Comparison of ENCODE assay signal across 22 cellular contexts in genomic region chr1:59997479-59997878, GRCh38.
DNase-seq lines count a peak whose midpoint lies in the region; ATAC-seq and TF ChIP-seq lines count a peak whose summit lies in the region.
"Had no signal": no experiment of that assay in that cellular context is flagged by ENCODE, and none has a peak within 500 bp of the region (broad histone marks: within the 10 kb centered on the region; RNA-seq: fewer than 3 reads in every experiment).

No MANE protein-coding gene starts in this region.

- H3F3A ChIP-seq in GM23338 (replicated peaks; ENCODE audit: low read depth) = no peaks in the 10 kb centered on the region

- H3K4me2 ChIP-seq in GM23338 = no peak overlapping the region
- no peak overlapping the region for H3K4me2 ChIP-seq in mesendoderm (ENCODE audit: low read length)
- H3K4me2 ChIP-seq: KMS-11, SK-N-SH had no signal

- no peak overlapping the region for H2BK15ac ChIP-seq in mesendoderm (replicated peaks; ENCODE audit: low read depth)

- no peak overlapping the region for H3K18ac ChIP-seq in mesendoderm (ENCODE audit: low read length)

- H2AK5ac ChIP-seq in mesendoderm (ENCODE audit: low read length) = no peak overlapping the region

- no peaks in the 10 kb centered on the region for H3K79me1 ChIP-seq in mesendoderm (ENCODE audit: low read length)

- DNase-seq in GM23338 (ENCODE audit: low spot score) (peak; percentile 81), LNCaP clone FGC (ENCODE audit: low read depth) (no peak), epithelial cell of esophagus (ENCODE audit: low read depth) (peak; percentile 19), mesendoderm (peak; percentile 70), activated T-cell treated with anti-CD3 and anti-CD28 coated beads for 4 hours (no peak), NCI-H1417 treated with DMSO at 0.1 percent for 48 hours (lab: John Stamatoyannopoulos, UW) (no peak), CD14-positive monocyte (ENCODE audit: low spot score) (no peak), left lobe of liver (ENCODE audit: low spot score) (no peak)
- DNase-seq: ACHN; AML-193; Caco-2; CD4-positive, CD25-positive, alpha-beta regulatory T cell; DMS79; MG63; NCI-H1092; NCI-H187; NCI-H446; NCI-H82; SHP77; SK-N-SH; T-cell had no signal

- H3K9me2 ChIP-seq in GM23338 (ENCODE audit: insufficient read depth) = 0 out of 2 replicates have a peak, but pooled peaks cover 4% of the 10 kb centered on the region
- H3K9me2 ChIP-seq: SK-N-SH had no signal

- H3K27me3 Mint-ChIP-seq in GM23338 (ENCODE audit: insufficient read depth, low read depth, poor library complexity) (no peaks in the 10 kb centered on the region), CD14-positive monocyte (ENCODE audit: low read depth in 3 of 3) (peaks cover 0 to 2% (median 1%) of the 10 kb centered on the region in 3 donors)
- H3K27me3 Mint-ChIP-seq: CD4-positive, CD25-positive, alpha-beta regulatory T cell had no signal

- H3K27ac ChIP-seq in GM23338 (ENCODE audit: low read depth) (no peak overlapping the region), mesendoderm (ENCODE audit: low read depth, low read length) (no peak overlapping the region)
- H3K27ac ChIP-seq: KMS-11 had no signal

- intact Hi-C loops in CD14-positive monocyte (cut with micrococcal nuclease) = no loop called here

- H3K4me3 ChIP-seq in GM23338 (no peak overlapping the region), LNCaP clone FGC (ENCODE audit: low read depth, low read length) (no peak overlapping the region), epithelial cell of esophagus (ENCODE audit: low read length) (no peak overlapping the region), mesendoderm (ENCODE audit: low read length) (no peak overlapping the region)
- H3K4me3 ChIP-seq: MG63 had no signal

- H2BK5ac ChIP-seq in mesendoderm (ENCODE audit: low read length) = no peak overlapping the region

- H3K9ac ChIP-seq in mesendoderm (ENCODE audit: low read length) = no peak overlapping the region
- H3K9ac ChIP-seq: KMS-11, SK-N-SH had no signal

- H3K27ac Mint-ChIP-seq in GM23338 (no peak overlapping the region), CD14-positive monocyte (no peak overlapping the region)
- H3K27ac Mint-ChIP-seq: CD4-positive, CD25-positive, alpha-beta regulatory T cell; T-cell had no signal

- no peaks in the 10 kb centered on the region for H3K9me3 Mint-ChIP-seq in GM23338
- peaks cover 0 to 8% (median 0%) of the 10 kb centered on the region in 7 donors for H3K9me3 Mint-ChIP-seq in CD14-positive monocyte
- H3K9me3 Mint-ChIP-seq: CD4-positive, CD25-positive, alpha-beta regulatory T cell; T-cell had no signal

- H3K27me3 ChIP-seq in GM23338 (ENCODE audit: insufficient read depth) (no peaks in the 10 kb centered on the region), mesendoderm (ENCODE audit: insufficient read depth, low read length, poor library complexity) (no peaks in the 10 kb centered on the region)
- H3K27me3 ChIP-seq: MG63 had no signal

- no peaks in the 10 kb centered on the region for H4K20me1 ChIP-seq in GM23338 (replicated peaks; ENCODE audit: insufficient read depth)

- WGBS in mesendoderm (ENCODE audit: extremely low coverage, insufficient coverage, low lambda C conversion rate) = no CpG with 5 or more reads among the region's 2 CpGs

- no peak overlapping the region for H2BK120ac ChIP-seq in mesendoderm (ENCODE audit: low read depth, low read length)

- H4K5ac ChIP-seq in mesendoderm (ENCODE audit: low read length) = no peak overlapping the region

- TF ChIP-seq CTCF in GM23338 (conservative IDR thresholded peaks at IDR 0.05; ENCODE audit: low read depth in 2 of 2) (peak; percentile 8 to 27; a peak in 1 of 4 replicates), LNCaP clone FGC (IDR thresholded peaks at IDR 0.05; ENCODE audit: control insufficient read depth, extremely low read depth, insufficient read depth) (peak; percentile 26; the same call in 1 of the 2 replicates), epithelial cell of esophagus (IDR thresholded peaks at IDR 0.05; ENCODE audit: insufficient read depth, low read depth, low read length, missing control alignments) (peak; percentile 8), CD14-positive monocyte (IDR thresholded peaks at IDR 0.05) (no peak)

- H3K4me3 Mint-ChIP-seq in GM23338 (no peak overlapping the region), CD14-positive monocyte (no peak overlapping the region)
- H3K4me3 Mint-ChIP-seq: CD4-positive, CD25-positive, alpha-beta regulatory T cell; T-cell had no signal

- H3K79me2 ChIP-seq in GM23338 (replicated peaks; ENCODE audit: insufficient read depth) = no peaks in the 10 kb centered on the region
- H3K79me2 ChIP-seq in mesendoderm (ENCODE audit: control insufficient read depth, insufficient read depth, low read length) = no peaks in the 10 kb centered on the region

- H3K4me1 Mint-ChIP-seq in GM23338 (peaks cover 20% of the 10 kb centered on the region), CD14-positive monocyte (no peaks in the 10 kb centered on the region)
- H3K4me1 Mint-ChIP-seq: CD4-positive, CD25-positive, alpha-beta regulatory T cell; T-cell had no signal

- H3K36me3 Mint-ChIP-seq in GM23338 (ENCODE audit: low read depth) (no peaks in the 10 kb centered on the region), CD14-positive monocyte (no peaks in the 10 kb centered on the region)
- H3K36me3 Mint-ChIP-seq: CD4-positive, CD25-positive, alpha-beta regulatory T cell; T-cell had no signal

- no peak overlapping the region for H3K4ac ChIP-seq in mesendoderm (ENCODE audit: low read depth, low read length)

- H3K4me1 ChIP-seq in GM23338 (ENCODE audit: insufficient read depth) (peaks cover 4% of the 10 kb centered on the region; the same call in 1 of the 2 replicates), mesendoderm (ENCODE audit: control insufficient read depth, low read depth, low read length) (no peaks in the 10 kb centered on the region)
- H3K4me1 ChIP-seq: Caco-2 had no signal

- ATAC-seq in GM23338 (peak; percentile 98), left lobe of liver (no peak)
- ATAC-seq: T-cell had no signal

- no peak overlapping the region for H3K56ac ChIP-seq in mesendoderm (ENCODE audit: low read length)

- no peak overlapping the region for H4K8ac ChIP-seq in mesendoderm (ENCODE audit: low read depth, low read length)

- no peak overlapping the region for H2AFZ ChIP-seq in GM23338

- H3K36me3 ChIP-seq in GM23338 (ENCODE audit: insufficient read depth) (no peaks in the 10 kb centered on the region), mesendoderm (ENCODE audit: control insufficient read depth, insufficient read depth, low read length) (no peaks in the 10 kb centered on the region)
- H3K36me3 ChIP-seq: MG63 had no signal

- no peak overlapping the region for H3K23ac ChIP-seq in mesendoderm (ENCODE audit: low read length)

TF ChIP-seq in GM23338, 12 proteins besides CTCF, POLR2A, EP300 and RAD21 (continues in another document):
- no peak for TF ChIP-seq POLR2AphosphoS5 (IDR thresholded peaks at IDR 0.05; ENCODE audit: low read depth)

Comparison
In these comparisons a context has a peak if more than half of its experiments do, and no peak if none do; other contexts are left out.
1. DNase-seq: peak in GM23338 (single experiment), epithelial cell of esophagus (single experiment) and mesendoderm (single experiment); none in LNCaP clone FGC (single experiment), activated T-cell treated with anti-CD3 and anti-CD28 coated beads for 4 hours (single experiment), NCI-H1417 treated with DMSO at 0.1 percent for 48 hours (single experiment), CD14-positive monocyte (single experiment) and left lobe of liver (single experiment).